8 cellular contexts compared by ENCODE assay signal in the genomic region with DNA sequence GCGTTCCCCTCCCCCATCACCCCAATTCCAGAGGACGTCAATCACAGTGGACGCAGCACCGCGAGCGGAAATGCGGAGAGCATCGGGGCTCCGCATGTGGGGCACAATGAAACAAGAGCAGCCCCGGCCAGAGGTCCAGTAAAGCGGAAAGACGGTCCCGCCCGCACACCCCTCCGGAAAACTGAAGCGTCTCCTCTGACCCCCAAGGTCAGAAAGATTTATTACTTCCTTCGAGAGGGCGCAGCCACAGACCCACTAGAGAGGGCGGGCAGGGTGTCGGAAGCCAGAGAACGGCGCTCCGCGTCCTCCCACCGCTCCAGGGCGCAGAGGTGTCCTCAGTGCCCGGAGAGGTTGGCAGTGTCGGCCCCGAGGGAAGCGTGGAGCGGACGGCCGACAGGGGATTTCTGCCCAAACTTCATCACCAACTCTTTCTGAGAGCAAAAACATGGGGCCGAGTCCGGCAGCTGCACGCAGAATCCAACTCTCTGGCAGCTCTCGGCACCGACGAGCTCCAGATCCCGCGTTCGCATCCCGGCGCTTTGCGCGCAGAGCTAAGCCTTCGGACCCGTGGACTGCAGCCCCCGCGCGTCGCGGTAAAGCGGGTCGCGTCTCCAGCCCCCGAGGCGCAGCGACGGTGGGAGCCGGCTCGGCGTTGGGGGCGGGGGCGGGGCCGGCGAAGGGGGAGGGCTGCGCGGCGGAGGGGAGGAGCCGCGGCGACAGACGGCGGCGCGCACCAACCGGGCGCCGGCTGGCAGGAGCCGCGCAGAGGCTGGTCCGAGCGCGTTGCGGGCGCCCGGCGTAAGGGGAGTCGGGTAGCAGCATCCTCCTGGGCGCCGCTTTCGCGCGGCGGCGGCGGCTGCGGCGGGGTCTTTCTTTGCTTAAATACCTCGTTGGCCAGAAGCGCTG. TPM values are rescaled to one million over a fixed set of nuclear protein-coding genes. Genes with fewer than 3 reads are reported as not detected.
DNase-seq lines count a peak whose midpoint lies in the region; ATAC-seq, FAIRE-seq and TF ChIP-seq lines count a peak whose summit lies in the region.

Gene CHST2 (plus strand): TSS at position 763 of the 906 bp plus-strand sequence. CDS start 1,046 bp downstream, outside the sequence.

- peak within 1 kb of the TSS; percentile 99 for H3K4me2 ChIP-seq in A549

- peak within 1 kb of the TSS; percentile 48 to 76; a peak in 4 of 6 replicates for H3K27ac ChIP-seq in A549
- peak within 1 kb of the TSS; percentile 41 for H3K27ac ChIP-seq in duodenal mucosa (ENCODE audit: low read depth, low read length)
- peak within 1 kb of the TSS in 2 of 3 donors; percentile 56 to 57 for H3K27ac ChIP-seq in right lobe of liver

- intact Hi-C loops in activated CD4-positive, alpha-beta T cell treated with anti-CD3 and anti-CD28 coated beads, Interleukin-2, amount 10 ng/mL, durations not matched to agents 24 days and 14 days (cut with micrococcal nuclease): loop anchor here (2.0 kb wide), 1 partner anchor 852 kb away; the partner anchor contains the start of gene DIPK2A
- intact Hi-C loops in right lobe of liver (cut with DNase I): no loop called here

- ATAC-seq in A549 (peak; percentile 89 to 95), GM18511 (IDR thresholded peaks at IDR 0.05; ENCODE audit: unreplicated experiment) (peak; percentile 77), HG02970 (IDR thresholded peaks at IDR 0.05; ENCODE audit: low FRiP score, unreplicated experiment) (peak; percentile 83), right lobe of liver (peak; percentile 93)

- WGBS in A549 (ENCODE audit: missing lambda C conversion rate): 6% methylated on average over 21 of the region's 102 CpGs
- WGBS in right lobe of liver (ENCODE audit: insufficient coverage, low coverage, low lambda C conversion rate, missing lambda C conversion rate): 4% methylated on average over 22 of the region's 102 CpGs

- POLR2A ChIA-PET in A549 (lab: Yijun Ruan, JAX): no interaction called here

- peak within 1 kb of the TSS; percentile 76 for H3K27ac Mint-ChIP-seq in activated CD4-positive, alpha-beta T cell treated with anti-CD3 and anti-CD28 coated beads, Interleukin-2, amount 10 ng/mL, durations not matched to agents 24 days and 14 days

- no peak for FAIRE-seq in A549 (lab: Jason Lieb, UNC)

- TF ChIP-seq POLR2A in A549 (IDR thresholded peaks at IDR 0.05; ENCODE audit: low read length): no peak
- no peak for TF ChIP-seq POLR2A in right lobe of liver (IDR thresholded peaks at IDR 0.05)

- no peak for TF ChIP-seq RAD21 in A549 (conservative IDR thresholded peaks at IDR 0.05 in 1 of 2, IDR thresholded peaks at IDR 0.05 in 1 of 2)

- TF ChIP-seq EP300 in A549 (IDR thresholded peaks at IDR 0.05): no peak

- DNase-seq in A549 (ENCODE audit: low read depth in 1 of 2, low spot score in 1 of 2) (peak; percentile 64 to 85), NCI-H2171 (lab: John Stamatoyannopoulos, UW) (peak; percentile 75), right lobe of liver (peak; percentile 67 to 82 (median 73))
- peak; percentile 92 for DNase-seq in activated CD4-positive, alpha-beta T cell treated with anti-CD3 and anti-CD28 coated beads, Interleukin-2, amount 10 ng/mL, durations not matched to agents 24 days and 14 days
- peak; percentile 66 to 72 for DNase-seq in stimulated activated CD4-positive, alpha-beta T cell treated with anti-CD3 and anti-CD28 coated beads, Interleukin-4, amount 100 ng/mL, for 4 hours

- H3K4me3 Mint-ChIP-seq in activated CD4-positive, alpha-beta T cell treated with anti-CD3 and anti-CD28 coated beads, Interleukin-2, amount 10 ng/mL, durations not matched to agents 24 days and 14 days: peak within 1 kb of the TSS; percentile 89

- H3K4me1 ChIP-seq in A549: peaks cover 5% of the 10 kb centered on the region; the same call in 2 of the 3 replicates
- H3K4me1 ChIP-seq in duodenal mucosa (ENCODE audit: control insufficient read depth in 1 of 2, insufficient read depth in 2 of 2, low read length in 2 of 2): peaks cover 5 to 9% of the 10 kb centered on the region in 2 donors
- H3K4me1 ChIP-seq in right lobe of liver: peaks cover 0 to 16% (median 2%) of the 10 kb centered on the region in 4 donors

- H3K9ac ChIP-seq in duodenal mucosa (ENCODE audit: low read depth in 1 of 2, low read length in 2 of 2): peak within 1 kb of the TSS; percentile 44 to 48

- H3K9me3 ChIP-seq in A549 (no peaks in the 10 kb centered on the region), duodenal mucosa (ENCODE audit: control insufficient read depth in 1 of 2, low read length in 2 of 2) (no peaks in the 10 kb centered on the region), right lobe of liver (no peaks in the 10 kb centered on the region)

- no peak for TF ChIP-seq CTCF in A549 (IDR thresholded peaks at IDR 0.05)
- no peak for TF ChIP-seq CTCF in right lobe of liver (IDR thresholded peaks at IDR 0.05)

- no peaks in the 10 kb centered on the region for H3K36me3 ChIP-seq in duodenal mucosa (ENCODE audit: control insufficient read depth in 1 of 2, insufficient read depth in 2 of 2, low read length in 2 of 2)
- H3K36me3 ChIP-seq in right lobe of liver: no peaks in the 10 kb centered on the region

- peaks cover 5% of the 10 kb centered on the region for H3K36me3 Mint-ChIP-seq in activated CD4-positive, alpha-beta T cell treated with anti-CD3 and anti-CD28 coated beads, Interleukin-2, amount 10 ng/mL, durations not matched to agents 24 days and 14 days (ENCODE audit: low read depth)

- CTCF ChIA-PET in A549 (lab: Yijun Ruan, JAX): no interaction called here

- peaks cover 23 to 26% of the 10 kb centered on the region in 2 donors for H3K27me3 ChIP-seq in duodenal mucosa (ENCODE audit: control insufficient read depth in 1 of 2, insufficient read depth in 2 of 2, low read length in 2 of 2)
- no peaks in the 10 kb centered on the region for H3K27me3 ChIP-seq in right lobe of liver

- H3K4me3 ChIP-seq in A549 (peak within 1 kb of the TSS; percentile 70), duodenal mucosa (ENCODE audit: low read depth in 1 of 2, low read length in 2 of 2) (peak within 1 kb of the TSS; percentile 79 to 86), right lobe of liver (peak within 1 kb of the TSS; percentile 51 to 66 (median 63))

- H3K27me3 Mint-ChIP-seq in activated CD4-positive, alpha-beta T cell treated with anti-CD3 and anti-CD28 coated beads, Interleukin-2, amount 10 ng/mL, durations not matched to agents 24 days and 14 days: peaks cover 22% of the 10 kb centered on the region

- peaks cover 29% of the 10 kb centered on the region for H3K4me1 Mint-ChIP-seq in activated CD4-positive, alpha-beta T cell treated with anti-CD3 and anti-CD28 coated beads, Interleukin-2, amount 10 ng/mL, durations not matched to agents 24 days and 14 days

- H3K9me3 Mint-ChIP-seq in activated CD4-positive, alpha-beta T cell treated with anti-CD3 and anti-CD28 coated beads, Interleukin-2, amount 10 ng/mL, durations not matched to agents 24 days and 14 days: no peaks in the 10 kb centered on the region

TF ChIP-seq in A549, 52 proteins besides CTCF, POLR2A, EP300 and RAD21:
- TF ChIP-seq RNF2 (IDR thresholded peaks at IDR 0.05; ENCODE audit: borderline replicate concordance, low read depth) (peak; percentile 21; the same call in 1 of the 2 replicates), KDM1A (IDR thresholded peaks at IDR 0.05; ENCODE audit: low read depth) (no peak), CHD2 (IDR thresholded peaks at IDR 0.05; ENCODE audit: low read length, partially characterized antibody) (no peak), TFCP2L1 (CRISPR knock-in tag; IDR thresholded peaks at IDR 0.05) (no peak), EHMT2 (IDR thresholded peaks at IDR 0.05; ENCODE audit: low read depth) (no peak), CBX2 (IDR thresholded peaks at IDR 0.05; ENCODE audit: borderline replicate concordance, low read depth) (no peak), RFX5 (IDR thresholded peaks at IDR 0.05) (no peak), HDAC2 (IDR thresholded peaks at IDR 0.05) (peak; percentile 94), ESRRA (IDR thresholded peaks at IDR 0.05; ENCODE audit: borderline replicate concordance, low read length) (no peak), NR3C1 (IDR thresholded peaks at IDR 0.05) (no peak), FOSB (CRISPR knock-in tag; IDR thresholded peaks at IDR 0.05) (no peak), GATA3 (IDR thresholded peaks at IDR 0.05; ENCODE audit: borderline replicate concordance) (no peak), TP53 (CRISPR knock-in tag; IDR thresholded peaks at IDR 0.05) (no peak)
- TF ChIP-seq, protein P1, sequence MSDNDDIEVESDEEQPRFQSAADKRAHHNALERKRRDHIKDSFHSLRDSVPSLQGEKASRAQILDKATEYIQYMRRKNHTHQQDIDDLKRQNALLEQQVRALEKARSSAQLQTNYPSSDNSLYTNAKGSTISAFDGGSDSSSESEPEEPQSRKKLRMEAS (IDR thresholded peaks at IDR 0.05): peak; percentile 7; the same call in 1 of the 2 replicates
- TF ChIP-seq, protein P2, sequence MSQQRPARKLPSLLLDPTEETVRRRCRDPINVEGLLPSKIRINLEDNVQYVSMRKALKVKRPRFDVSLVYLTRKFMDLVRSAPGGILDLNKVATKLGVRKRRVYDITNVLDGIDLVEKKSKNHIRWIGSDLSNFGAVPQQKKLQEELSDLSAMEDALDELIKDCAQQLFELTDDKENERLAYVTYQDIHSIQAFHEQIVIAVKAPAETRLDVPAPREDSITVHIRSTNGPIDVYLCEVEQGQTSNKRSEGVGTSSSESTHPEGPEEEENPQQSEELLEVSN (IDR thresholded peaks at IDR 0.05; ENCODE audit: borderline replicate concordance, low read depth): 0 out of 2 replicates have a peak, but pooled peaks have one; percentile 17

RNA-seq across cellular contexts. Expression of gene CHST2, which starts in this region (rescaled TPM):
- polyA plus RNA-seq in A549 (2011; rRNA removed) (0.04 and 0.08 TPM in 2 replicates), A549 (2017; fragmentation: RNase III; extraction: RNeasy Plus Mini Kit Qiagen cat#74134 plus additional on column Dnase treatment) (0.17 to 0.28 TPM (median 0.26 TPM) in 3 replicates)
- 0.07 and 0.14 TPM in 2 replicates for polyA plus RNA-seq in A549 (2012; cell fraction: cytosol; rRNA removed)
- 0.20 and 0.22 TPM in 2 replicates for polyA plus RNA-seq in A549 (2012; cell fraction: nucleus; rRNA removed)
- 0.05 TPM in 1 of 2 replicates, not detected in the other for polyA minus RNA-seq in A549 (2011; rRNA and poly(A)+ RNA removed)
- 6.1 and 6.4 TPM in 2 replicates for total RNA-seq in activated CD4-positive, alpha-beta T cell treated with anti-CD3 and anti-CD28 coated beads, Interleukin-2, amount 10 ng/mL, durations not matched to agents 24 days and 14 days
- 1 to 10 TPM in 4 of 6 experiments, under 1 TPM in 2; 0.73 to 1.7 (median 1.1) TPM for total RNA-seq in right lobe of liver

Comparison
In these comparisons a context has a peak if more than half of its experiments do, and no peak if none do; other contexts are left out.
1. Peak in every context shown above with its lines: DNase-seq, ATAC-seq, H3K4me3 ChIP-seq and H3K27ac ChIP-seq.
2. Peak in DNase-seq, ATAC-seq, H3K4me3 ChIP-seq, H3K27ac ChIP-seq and H3K4me2 ChIP-seq in A549; RNA of the gene not detected or under 1 TPM.